In genomic region chr2:60526623-60527022, GRCh38 we compare ENCODE assay signal across 12 cellular contexts.
"Had no signal": no experiment of that assay in that cellular context is flagged by ENCODE, and none has a peak within 500 bp of the region (broad histone marks: within the 10 kb centered on the region; RNA-seq: fewer than 3 reads in every experiment).

No MANE protein-coding gene starts in this region.

- H3K27me3 ChIP-seq: ascending aorta, hepatocyte, neural progenitor cell had no signal

- DNase-seq: activated CD4-positive, alpha-beta memory T cell treated with anti-CD3 and anti-CD28 coated beads for 36 hours; activated CD8-positive, alpha-beta memory T cell treated with anti-CD3 and anti-CD28 coated beads, Interleukin-2, amount 50 U/mL, for 4 hours; activated naive CD4-positive, alpha-beta T cell; effector CD4-positive, alpha-beta T cell; stimulated activated CD4-positive, alpha-beta T cell treated with anti-CD3 and anti-CD28 coated beads, Interleukin-4, amount 100 ng/mL, for 1 hour; stimulated activated CD8-positive, alpha-beta memory T cell treated with anti-CD3 and anti-CD28 coated beads, Interleukin-4, amount 100 ng/mL, for 48 hours; stimulated activated naive CD8-positive, alpha-beta T cell treated with anti-CD3 and anti-CD28 coated beads, Interleukin-15, amount 100 ng/mL, for 72 hours had no signal

- H3K27ac Mint-ChIP-seq: activated CD4-positive, alpha-beta memory T cell treated with anti-CD3 and anti-CD28 coated beads for 36 hours; neural progenitor cell had no signal

- H3K27ac ChIP-seq: ascending aorta, hepatocyte, neural progenitor cell, parathyroid adenoma, thoracic aorta had no signal

- H3K4me3 ChIP-seq: ascending aorta, hepatocyte, neural progenitor cell, thoracic aorta had no signal

- H3K9me3 Mint-ChIP-seq: activated CD4-positive, alpha-beta memory T cell treated with anti-CD3 and anti-CD28 coated beads for 36 hours; neural progenitor cell; stimulated activated naive CD8-positive, alpha-beta T cell treated with anti-CD3 and anti-CD28 coated beads, Interleukin-15, amount 100 ng/mL, for 72 hours had no signal

- H3K4me3 Mint-ChIP-seq: activated CD4-positive, alpha-beta memory T cell treated with anti-CD3 and anti-CD28 coated beads for 36 hours; neural progenitor cell; stimulated activated naive CD8-positive, alpha-beta T cell treated with anti-CD3 and anti-CD28 coated beads, Interleukin-15, amount 100 ng/mL, for 72 hours had no signal

- H3K36me3 Mint-ChIP-seq: activated CD4-positive, alpha-beta memory T cell treated with anti-CD3 and anti-CD28 coated beads for 36 hours had no signal

- H3K4me1 ChIP-seq: ascending aorta, parathyroid adenoma had no signal

- H3K9me3 ChIP-seq: ascending aorta, thoracic aorta had no signal

- ATAC-seq: stimulated activated naive CD8-positive, alpha-beta T cell treated with anti-CD3 and anti-CD28 coated beads, Interleukin-15, amount 100 ng/mL, for 72 hours had no signal

- H3K36me3 ChIP-seq: ascending aorta, neural progenitor cell, thoracic aorta had no signal
